Comparison of ENCODE assay signal across 22 cellular contexts in genomic region chr6:163963205-163964120, GRCh38.
"Had no signal": no experiment of that assay in that cellular context is flagged by ENCODE, and none has a peak within 500 bp of the region (broad histone marks: within the 10 kb centered on the region; RNA-seq: fewer than 3 reads in every experiment).

No MANE protein-coding gene starts in this region.

- H3K27ac ChIP-seq: right lobe of liver had no signal

- ATAC-seq: activated CD4-positive, alpha-beta T cell treated with anti-CD3 and anti-CD28 coated beads for 36 hours; activated T-cell treated with anti-CD3 and anti-CD28 coated beads, Interleukin-2, amount 50 U/mL, for 72 hours; left lobe of liver; right lobe of liver; T-helper 17 cell had no signal

- H3K27me3 ChIP-seq: right lobe of liver, stomach, transverse colon had no signal

- H3K4me3 ChIP-seq: right lobe of liver, smooth muscle cell, stomach, transverse colon had no signal

- H3K27me3 Mint-ChIP-seq: activated CD4-positive, alpha-beta T cell treated with anti-CD3 and anti-CD28 coated beads for 36 hours had no signal

- H3K4me1 Mint-ChIP-seq: activated B cell treated with CpG ODN at 0.5 μM for 24 hours; activated CD4-positive, alpha-beta T cell treated with anti-CD3 and anti-CD28 coated beads for 36 hours; activated naive CD8-positive, alpha-beta T cell treated with anti-CD3 and anti-CD28 coated beads, Interleukin-2, amount 10 ng/mL, durations not matched to agents 7 days and 5 days; stimulated activated memory B cell treated with anti-CD40 and anti-IgM and Interleukin-4, amounts not matched to agents 10 μg/mL and 1 μg/mL and 100 μg/mL, for 72 hours; T-helper 17 cell had no signal

- H3K27ac Mint-ChIP-seq: activated B cell treated with CpG ODN at 0.5 μM for 24 hours; activated CD4-positive, alpha-beta T cell treated with anti-CD3 and anti-CD28 coated beads for 36 hours; activated naive CD4-positive, alpha-beta T cell treated with anti-CD3 and anti-CD28 coated beads for 36 hours; activated naive CD8-positive, alpha-beta T cell treated with anti-CD3 and anti-CD28 coated beads, Interleukin-2, amount 10 ng/mL, durations not matched to agents 7 days and 5 days; activated T-cell treated with anti-CD3 and anti-CD28 coated beads, Interleukin-2, amount 50 U/mL, for 72 hours; endodermal cell; progenitor cell of endocrine pancreas; stimulated activated memory B cell treated with anti-CD40 and anti-IgM and Interleukin-4, amounts not matched to agents 10 μg/mL and 1 μg/mL and 100 μg/mL, for 72 hours; T-helper 17 cell had no signal

- H3K36me3 Mint-ChIP-seq: activated naive CD8-positive, alpha-beta T cell treated with anti-CD3 and anti-CD28 coated beads, Interleukin-2, amount 10 ng/mL, durations not matched to agents 7 days and 5 days; stimulated activated memory B cell treated with anti-CD40 and anti-IgM and Interleukin-4, amounts not matched to agents 10 μg/mL and 1 μg/mL and 100 μg/mL, for 72 hours had no signal

- H3K9me3 ChIP-seq: right lobe of liver, stomach, transverse colon had no signal

- H3K4me1 ChIP-seq: right lobe of liver had no signal

- DNase-seq: activated B cell treated with CpG ODN at 0.5 μM for 24 hours; activated CD4-positive, alpha-beta T cell treated with anti-CD3 and anti-CD28 coated beads for 36 hours; activated CD4-positive, alpha-beta T cell treated with anti-CD3 and anti-CD28 coated beads, Interleukin-2, amount 50 U/mL, for 4 hours; activated effector memory CD4-positive, alpha-beta T cell treated with Interleukin-2 at 50 U/mL for 16 hours; activated naive CD4-positive, alpha-beta T cell treated with anti-CD3 and anti-CD28 coated beads for 36 hours; activated naive CD8-positive, alpha-beta T cell treated with anti-CD3 and anti-CD28 coated beads, Interleukin-2, amount 10 ng/mL, durations not matched to agents 7 days and 5 days; activated T-cell treated with anti-CD3 and anti-CD28 coated beads, Interleukin-2, amount 50 U/mL, for 72 hours; amniotic stem cell; cortex of kidney; endodermal cell; kidney; midbrain; right lobe of liver; stimulated activated CD4-positive, alpha-beta T cell treated with anti-CD3 and anti-CD28 coated beads, Interleukin-15, amount 100 ng/mL, for 24 hours; stomach; SW 1271; T-helper 17 cell; transverse colon had no signal

- H3K4me3 Mint-ChIP-seq: activated B cell treated with CpG ODN at 0.5 μM for 24 hours; activated CD4-positive, alpha-beta T cell treated with anti-CD3 and anti-CD28 coated beads for 36 hours; activated naive CD4-positive, alpha-beta T cell treated with anti-CD3 and anti-CD28 coated beads for 36 hours; activated naive CD8-positive, alpha-beta T cell treated with anti-CD3 and anti-CD28 coated beads, Interleukin-2, amount 10 ng/mL, durations not matched to agents 7 days and 5 days; activated T-cell treated with anti-CD3 and anti-CD28 coated beads, Interleukin-2, amount 50 U/mL, for 72 hours; endodermal cell; stimulated activated memory B cell treated with anti-CD40 and anti-IgM and Interleukin-4, amounts not matched to agents 10 μg/mL and 1 μg/mL and 100 μg/mL, for 72 hours; T-helper 17 cell had no signal

- H3K36me3 ChIP-seq: right lobe of liver, stomach, transverse colon had no signal

- H3K9me3 Mint-ChIP-seq: activated B cell treated with CpG ODN at 0.5 μM for 24 hours; activated naive CD4-positive, alpha-beta T cell treated with anti-CD3 and anti-CD28 coated beads for 36 hours; activated naive CD8-positive, alpha-beta T cell treated with anti-CD3 and anti-CD28 coated beads, Interleukin-2, amount 10 ng/mL, durations not matched to agents 7 days and 5 days; activated T-cell treated with anti-CD3 and anti-CD28 coated beads, Interleukin-2, amount 50 U/mL, for 72 hours; endodermal cell; stimulated activated memory B cell treated with anti-CD40 and anti-IgM and Interleukin-4, amounts not matched to agents 10 μg/mL and 1 μg/mL and 100 μg/mL, for 72 hours had no signal
